8 cellular contexts compared by ENCODE assay signal in genomic region chr7:2104107-2104710, GRCh38.
DNase-seq lines count a peak whose midpoint lies in the region; ATAC-seq and TF ChIP-seq lines count a peak whose summit lies in the region.

No MANE protein-coding gene starts in this region.

- H3K27ac ChIP-seq in liver (ENCODE audit: low read depth in 1 of 2, low read length in 2 of 2): no peak overlapping the region

- DNase-seq in G401 (ENCODE audit: low spot score) (peak; percentile 74), LHCN-M2 (ENCODE audit: low read depth) (peak; percentile 57)
- peak; percentile 76 to 81 for DNase-seq in activated CD4-positive, alpha-beta T cell treated with anti-CD3 and anti-CD28 coated beads, Interleukin-2, amount 50 U/mL, for 48 hours
- DNase-seq in stimulated activated CD4-positive, alpha-beta T cell treated with anti-CD3 and anti-CD28 coated beads, Interleukin-4, amount 100 ng/mL, for 48 hours (ENCODE audit: low read depth in 2 of 2): peak; percentile 67 to 71

- no peaks in the 10 kb centered on the region for H3K9me3 ChIP-seq in liver (ENCODE audit: control insufficient read depth in 4 of 4, low read length in 3 of 4)

- TF ChIP-seq RAD21 in liver (IDR thresholded peaks at IDR 0.05): peak in 1 of 2 donors; percentile 75

- H3K9me3 Mint-ChIP-seq in dendritic cell treated with granulocyte-macrophage colony-stimulating factor and Interleukin-4, amounts not matched to agents 40 ng/mL and 50 ng/mL, for 4 days: no peaks in the 10 kb centered on the region

- peak overlapping the region; percentile 36 for H3K27ac Mint-ChIP-seq in dendritic cell treated with granulocyte-macrophage colony-stimulating factor and Interleukin-4, amounts not matched to agents 40 ng/mL and 50 ng/mL, for 4 days

- H3K4me3 ChIP-seq in liver (ENCODE audit: low read depth in 1 of 3, low read length in 3 of 3): no peak overlapping the region

- ATAC-seq in HG03095 (IDR thresholded peaks at IDR 0.05; ENCODE audit: unreplicated experiment): no peak
- ATAC-seq in GM18867 (IDR thresholded peaks at IDR 0.05; ENCODE audit: unreplicated experiment): no peak

- peaks cover 44% of the 10 kb centered on the region for H3K36me3 Mint-ChIP-seq in dendritic cell treated with granulocyte-macrophage colony-stimulating factor and Interleukin-4, amounts not matched to agents 40 ng/mL and 50 ng/mL, for 4 days (ENCODE audit: low read depth)

- peaks cover 30% of the 10 kb centered on the region for H3K4me1 Mint-ChIP-seq in dendritic cell treated with granulocyte-macrophage colony-stimulating factor and Interleukin-4, amounts not matched to agents 40 ng/mL and 50 ng/mL, for 4 days (ENCODE audit: low read depth)

- H3K4me1 ChIP-seq in liver (ENCODE audit: control insufficient read depth in 4 of 4, insufficient read depth in 4 of 4, low read length in 3 of 4): peaks cover 0 to 2% (median 0%) of the 10 kb centered on the region in 4 donors

- H3K9ac ChIP-seq in liver (ENCODE audit: low read depth in 1 of 2, low read length in 2 of 2): no peak overlapping the region

- H3K36me3 ChIP-seq in liver (ENCODE audit: control insufficient read depth in 4 of 4, insufficient read depth in 3 of 4, low read depth in 1 of 4, low read length in 3 of 4): no peaks in the 10 kb centered on the region

- H3K4me3 Mint-ChIP-seq in dendritic cell treated with granulocyte-macrophage colony-stimulating factor and Interleukin-4, amounts not matched to agents 40 ng/mL and 50 ng/mL, for 4 days: peak overlapping the region; percentile 39

- H3K27me3 Mint-ChIP-seq in dendritic cell treated with granulocyte-macrophage colony-stimulating factor and Interleukin-4, amounts not matched to agents 40 ng/mL and 50 ng/mL, for 4 days: no peaks in the 10 kb centered on the region

- in situ Hi-C loops in G401 (cut with HindIII; ENCODE audit: low sequenced_read_pairs): no loop called here

- TF ChIP-seq CTCF in liver (IDR thresholded peaks at IDR 0.05; ENCODE audit: low read depth, low read length, missing input control): peak; percentile 42

- H3K27me3 ChIP-seq in liver (ENCODE audit: control insufficient read depth in 4 of 4, insufficient read depth in 4 of 4, low read length in 3 of 4): no peaks in the 10 kb centered on the region

- 50% methylated on average over 27 of the region's 27 CpGs for WGBS in liver

- intact Hi-C loops in dendritic cell treated with granulocyte-macrophage colony-stimulating factor and Interleukin-4, amounts not matched to agents 40 ng/mL and 50 ng/mL, for 4 days (cut with micrococcal nuclease): no loop called here

TF ChIP-seq in liver, 16 proteins besides CTCF, POLR2A, EP300 and RAD21:
- TF ChIP-seq NR2F2 (IDR thresholded peaks at IDR 0.05): peak; percentile 83
- no peak for TF ChIP-seq TAF1 (conservative IDR thresholded peaks at IDR 0.05)
